19 cellular contexts compared by ENCODE assay signal in genomic region chr3:172300862-172301261, GRCh38.
A peak's percentile ranks its signal among the peaks of the same experiment; 100 is the strongest.
DNase-seq lines count a peak whose midpoint lies in the region; FAIRE-seq and TF ChIP-seq lines count a peak whose summit lies in the region.
"Had no signal": no experiment of that assay in that cellular context is flagged by ENCODE, and none has a peak within 500 bp of the region (broad histone marks: within the 10 kb centered on the region; RNA-seq: fewer than 3 reads in every experiment).

No MANE protein-coding gene starts in this region.

- H3K27ac Mint-ChIP-seq in glutamatergic neuron (ENCODE audit: unreplicated experiment) = peak overlapping the region; percentile 65
- H3K27ac Mint-ChIP-seq: B cell; CD4-positive, alpha-beta T cell had no signal

- no peaks in the 10 kb centered on the region for H3K9me3 Mint-ChIP-seq in glutamatergic neuron (ENCODE audit: unreplicated experiment)
- H3K9me3 Mint-ChIP-seq: CD4-positive, alpha-beta T cell; H9 had no signal

- WGBS in prostate gland = 80% methylated on average over 5 of the region's 5 CpGs

- peak; percentile 36 for FAIRE-seq in H54 (lab: Jason Lieb, UNC)
- FAIRE-seq in HTR-8/SVneo (lab: Jason Lieb, UNC) = no peak
- FAIRE-seq: D721Med, G401.6, GM12891, K562 had no signal

- TF ChIP-seq POLR2A in H54 (IDR thresholded peaks at IDR 0.05; ENCODE audit: low read depth, low read length) (no peak), prostate gland (IDR thresholded peaks at IDR 0.05) (no peak)

- H3K27ac ChIP-seq in HUES6 (ENCODE audit: low read depth, low read length) (peak overlapping the region; percentile 82), prostate gland (no peak overlapping the region)
- H3K27ac ChIP-seq: GM23248, HL-60 had no signal

- no peaks in the 10 kb centered on the region for H3K9me3 ChIP-seq in HUES6 (ENCODE audit: control insufficient read depth, insufficient read depth, low read depth, low read length)
- no peaks in the 10 kb centered on the region for H3K9me3 ChIP-seq in NT2/D1 (ENCODE audit: insufficient read depth, low read length)
- no peaks in the 10 kb centered on the region for H3K9me3 ChIP-seq in prostate gland
- H3K9me3 ChIP-seq: Caco-2 had no signal

- TF ChIP-seq CTCF in glutamatergic neuron (IDR thresholded peaks at IDR 0.05; ENCODE audit: partially characterized antibody, unreplicated experiment) (no peak), prostate gland (IDR thresholded peaks at IDR 0.05) (no peak)

- peak overlapping the region; percentile 11 for H3K9ac ChIP-seq in HUES6 (ENCODE audit: low read length)
- H3K9ac ChIP-seq in NT2/D1 (ENCODE audit: insufficient read length, low read depth) = no peak overlapping the region
- H3K9ac ChIP-seq: GM23248 had no signal

- no peaks in the 10 kb centered on the region for H3K36me3 Mint-ChIP-seq in glutamatergic neuron (ENCODE audit: unreplicated experiment)

- DNase-seq in H54 (ENCODE audit: insufficient read length, low spot score) (no peak), NT2/D1 (ENCODE audit: low read depth, low spot score) (peak; percentile 42), glutamatergic neuron (no peak), NCI-H748 treated with DMSO at 0.1 percent for 48 hours (lab: John Stamatoyannopoulos, UW) (no peak), HTR-8/SVneo (ENCODE audit: insufficient read length, low spot score) (no peak), prostate gland (ENCODE audit: low spot score) (no peak), SK-N-DZ (ENCODE audit: low spot score) (no peak)
- DNase-seq: C1 segment of cervical spinal cord; Caco-2; CD4-positive, alpha-beta T cell; GM23248; H9 had no signal

- no peaks in the 10 kb centered on the region for H3K27me3 Mint-ChIP-seq in glutamatergic neuron (ENCODE audit: unreplicated experiment)
- H3K27me3 Mint-ChIP-seq: B cell; CD4-positive, alpha-beta T cell had no signal

- H3K4me3 ChIP-seq in HUES6 (ENCODE audit: low read depth, low read length) = no peak overlapping the region; the same call in 1 of the 2 replicates
- no peak overlapping the region for H3K4me3 ChIP-seq in NT2/D1 (ENCODE audit: insufficient read length, low read depth)
- no peak overlapping the region for H3K4me3 ChIP-seq in prostate gland
- H3K4me3 ChIP-seq: GM23248, K562 had no signal

- peaks cover 11% of the 10 kb centered on the region for H3K4me1 Mint-ChIP-seq in glutamatergic neuron (ENCODE audit: low read depth, unreplicated experiment)
- H3K4me1 Mint-ChIP-seq: B cell had no signal

- intact Hi-C loops in prostate gland (cut with DNase I) = no loop called here

- H3K36me3 ChIP-seq in HUES6 (ENCODE audit: control insufficient read depth, insufficient read depth, low read length) (peaks cover 44% of the 10 kb centered on the region), NT2/D1 (ENCODE audit: insufficient read depth, insufficient read length, low read length) (peaks cover 38% of the 10 kb centered on the region), prostate gland (no peaks in the 10 kb centered on the region)

- H3K27me3 ChIP-seq in HUES6 (ENCODE audit: control insufficient read depth, insufficient read depth, low read length) (no peaks in the 10 kb centered on the region), NT2/D1 (ENCODE audit: insufficient read depth, insufficient read length) (no peaks in the 10 kb centered on the region), prostate gland (replicated peaks; ENCODE audit: insufficient read depth) (no peaks in the 10 kb centered on the region)

- H3K4me1 ChIP-seq in HUES6 (ENCODE audit: control insufficient read depth, insufficient read depth, low read length) = peaks cover 28% of the 10 kb centered on the region
- no peaks in the 10 kb centered on the region for H3K4me1 ChIP-seq in NT2/D1 (ENCODE audit: insufficient read depth, insufficient read length)
- H3K4me1 ChIP-seq in prostate gland (replicated peaks) = no peaks in the 10 kb centered on the region

- no peak overlapping the region for H3K4me3 Mint-ChIP-seq in glutamatergic neuron (ENCODE audit: unreplicated experiment)
- H3K4me3 Mint-ChIP-seq: B cell; CD4-positive, alpha-beta T cell; H9 had no signal
